8 cellular contexts compared by ENCODE assay signal in genomic region chr7:36037121-36037662, GRCh38.
DNase-seq lines count a peak whose midpoint lies in the region; ATAC-seq and TF ChIP-seq lines count a peak whose summit lies in the region.
"Had no signal": no experiment of that assay in that cellular context is flagged by ENCODE, and none has a peak within 500 bp of the region (broad histone marks: within the 10 kb centered on the region; RNA-seq: fewer than 3 reads in every experiment).

No MANE protein-coding gene starts in this region.

- H4K20me1 ChIP-seq in MM.1S (ENCODE audit: insufficient read depth, low read length) = no peaks in the 10 kb centered on the region

- H3K36me3 ChIP-seq in testis (ENCODE audit: low read depth, missing control alignments) = no peaks in the 10 kb centered on the region
- H3K36me3 ChIP-seq in MM.1S (replicated peaks; ENCODE audit: insufficient read depth, low read length) = no peaks in the 10 kb centered on the region

- intact Hi-C loops in testis (cut with DNase I; ENCODE audit: low total_unique reads) = no loop called here

- H3K4me3 ChIP-seq in astrocyte of the spinal cord (ENCODE audit: low read depth, low read length) (no peak overlapping the region), testis (no peak overlapping the region), MM.1S (ENCODE audit: low read length) (no peak overlapping the region)

- no peak overlapping the region for H3K9ac ChIP-seq in MM.1S (ENCODE audit: low read length)
- H3K9ac ChIP-seq: KMS-11 had no signal

- no peak overlapping the region for H2AFZ ChIP-seq in MM.1S (ENCODE audit: low read length)

- no peak for TF ChIP-seq CTCF in astrocyte of the spinal cord (IDR thresholded peaks at IDR 0.05; ENCODE audit: low read depth, low read length)
- TF ChIP-seq CTCF in testis (IDR thresholded peaks at IDR 0.05) = no peak
- TF ChIP-seq CTCF in MM.1S (IDR thresholded peaks at IDR 0.05; ENCODE audit: low read length) = no peak

- in situ Hi-C loops in KBM-7 (cut with MboI; ENCODE audit: low pct_unique_long_range_greater_than_20kb, low sequenced_read_pairs) = no loop called here
- in situ Hi-C loops in astrocyte of the spinal cord (cut with HindIII; ENCODE audit: low sequenced_read_pairs) = no loop called here

- H3K4me2 ChIP-seq in MM.1S (ENCODE audit: low read depth, low read length) = no peak overlapping the region
- H3K4me2 ChIP-seq: KMS-11 had no signal

- TF ChIP-seq POLR2A in testis (IDR thresholded peaks at IDR 0.05) = no peak

- H3K9me3 ChIP-seq in testis (no peaks in the 10 kb centered on the region), MM.1S (replicated peaks; ENCODE audit: insufficient read depth, low read length) (no peaks in the 10 kb centered on the region)

- DNase-seq in KBM-7 = peak; percentile 81
- peak; percentile 82 for DNase-seq in astrocyte of the spinal cord (ENCODE audit: low read depth, low spot score)
- peak; percentile 81 for DNase-seq in islet precursor cell
- peak; percentile 31 for DNase-seq in testis
- DNase-seq in iPS-NIHi11 (ENCODE audit: low spot score) = no peak
- DNase-seq in MM.1S = no peak

- no peaks in the 10 kb centered on the region for H3K9me2 ChIP-seq in MM.1S (replicated peaks; ENCODE audit: insufficient read depth, low read length)

- H3K27ac ChIP-seq in testis = peak overlapping the region in 1 of 2 donors; percentile 4
- no peak overlapping the region for H3K27ac ChIP-seq in MM.1S (ENCODE audit: low read length)
- H3K27ac ChIP-seq: KMS-11 had no signal

- 27 to 33% methylated on average over 11 of the region's 11 CpGs for WGBS in testis, 2 donors

- peaks cover 10% of the 10 kb centered on the region for H3K4me1 ChIP-seq in testis
- H3K4me1 ChIP-seq in MM.1S (ENCODE audit: low read length) = no peaks in the 10 kb centered on the region

- no peaks in the 10 kb centered on the region for H3K79me2 ChIP-seq in MM.1S (ENCODE audit: low read length)

- no peaks in the 10 kb centered on the region for H3K27me3 ChIP-seq in testis
- no peaks in the 10 kb centered on the region for H3K27me3 ChIP-seq in MM.1S (replicated peaks; ENCODE audit: insufficient read depth, low read length)

- ATAC-seq in HG03108 (IDR thresholded peaks at IDR 0.05; ENCODE audit: unreplicated experiment) = no peak

- H3F3A ChIP-seq in MM.1S (ENCODE audit: insufficient read depth, low read length) = no peaks in the 10 kb centered on the region

Comparison
In these comparisons a context has a peak if more than half of its experiments do, and no peak if none do; other contexts are left out.
1. DNase-seq: peak in KBM-7 (single experiment), astrocyte of the spinal cord (single experiment), islet precursor cell (single experiment) and testis (single experiment); none in iPS-NIHi11 (single experiment) and MM.1S (single experiment).